In genomic region chr15:84082739-84083138, GRCh38 we compare ENCODE assay signal across 11 cellular contexts.
"Had no signal": no experiment of that assay in that cellular context is flagged by ENCODE, and none has a peak within 500 bp of the region (broad histone marks: within the 10 kb centered on the region; RNA-seq: fewer than 3 reads in every experiment).

No MANE protein-coding gene starts in this region.

- DNase-seq: activated CD4-positive, alpha-beta T cell treated with anti-CD3 and anti-CD28 coated beads, Interleukin-2, amount 50 U/mL, for 4 hours; activated CD4-positive, CD25-positive, alpha-beta regulatory T cell treated with anti-CD3 and anti-CD28 coated beads, Interleukin-2, amount 50 U/mL, for 72 hours; activated gamma-delta T cell; activated T-cell treated with anti-CD3 and anti-CD28 coated beads, Interleukin-2, amount 50 U/mL, for 48 hours; anterior cingulate cortex; caudate nucleus; effector memory CD4-positive, alpha-beta T cell; hippocampal formation; occipital lobe; right lobe of liver had no signal

- H3K4me3 ChIP-seq: right lobe of liver, tibial nerve had no signal
